Comparison of ENCODE assay signal across 1 cellular context in the genomic region with DNA sequence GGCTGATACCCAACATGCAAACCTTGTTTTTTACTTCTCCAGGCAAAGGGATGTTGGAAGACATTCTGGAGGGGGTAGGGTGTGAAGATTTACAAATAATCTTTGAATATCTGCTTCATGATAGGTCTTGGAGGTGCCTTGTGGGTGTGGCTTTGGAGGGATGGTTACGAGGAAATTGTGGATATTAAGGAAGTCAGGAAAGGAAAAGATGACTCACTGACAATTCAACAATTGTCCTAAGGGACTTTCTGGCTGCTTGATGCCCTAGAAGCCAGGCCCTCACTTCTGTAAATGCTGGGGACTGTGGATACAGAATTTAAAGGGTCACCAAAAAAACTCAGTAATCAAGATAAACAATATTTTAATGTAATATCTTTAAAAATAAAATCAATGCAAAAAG.
TF ChIP-seq lines count a peak whose summit lies in the region.

No MANE protein-coding gene starts in this region.

TF ChIP-seq in WTC11, 78 proteins besides CTCF, POLR2A, EP300 and RAD21:
- TF ChIP-seq, protein P1, sequence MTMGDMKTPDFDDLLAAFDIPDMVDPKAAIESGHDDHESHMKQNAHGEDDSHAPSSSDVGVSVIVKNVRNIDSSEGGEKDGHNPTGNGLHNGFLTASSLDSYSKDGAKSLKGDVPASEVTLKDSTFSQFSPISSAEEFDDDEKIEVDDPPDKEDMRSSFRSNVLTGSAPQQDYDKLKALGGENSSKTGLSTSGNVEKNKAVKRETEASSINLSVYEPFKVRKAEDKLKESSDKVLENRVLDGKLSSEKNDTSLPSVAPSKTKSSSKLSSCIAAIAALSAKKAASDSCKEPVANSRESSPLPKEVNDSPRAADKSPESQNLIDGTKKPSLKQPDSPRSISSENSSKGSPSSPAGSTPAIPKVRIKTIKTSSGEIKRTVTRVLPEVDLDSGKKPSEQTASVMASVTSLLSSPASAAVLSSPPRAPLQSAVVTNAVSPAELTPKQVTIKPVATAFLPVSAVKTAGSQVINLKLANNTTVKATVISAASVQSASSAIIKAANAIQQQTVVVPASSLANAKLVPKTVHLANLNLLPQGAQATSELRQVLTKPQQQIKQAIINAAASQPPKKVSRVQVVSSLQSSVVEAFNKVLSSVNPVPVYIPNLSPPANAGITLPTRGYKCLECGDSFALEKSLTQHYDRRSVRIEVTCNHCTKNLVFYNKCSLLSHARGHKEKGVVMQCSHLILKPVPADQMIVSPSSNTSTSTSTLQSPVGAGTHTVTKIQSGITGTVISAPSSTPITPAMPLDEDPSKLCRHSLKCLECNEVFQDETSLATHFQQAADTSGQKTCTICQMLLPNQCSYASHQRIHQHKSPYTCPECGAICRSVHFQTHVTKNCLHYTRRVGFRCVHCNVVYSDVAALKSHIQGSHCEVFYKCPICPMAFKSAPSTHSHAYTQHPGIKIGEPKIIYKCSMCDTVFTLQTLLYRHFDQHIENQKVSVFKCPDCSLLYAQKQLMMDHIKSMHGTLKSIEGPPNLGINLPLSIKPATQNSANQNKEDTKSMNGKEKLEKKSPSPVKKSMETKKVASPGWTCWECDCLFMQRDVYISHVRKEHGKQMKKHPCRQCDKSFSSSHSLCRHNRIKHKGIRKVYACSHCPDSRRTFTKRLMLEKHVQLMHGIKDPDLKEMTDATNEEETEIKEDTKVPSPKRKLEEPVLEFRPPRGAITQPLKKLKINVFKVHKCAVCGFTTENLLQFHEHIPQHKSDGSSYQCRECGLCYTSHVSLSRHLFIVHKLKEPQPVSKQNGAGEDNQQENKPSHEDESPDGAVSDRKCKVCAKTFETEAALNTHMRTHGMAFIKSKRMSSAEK (CRISPR knock-in tag; IDR thresholded peaks at IDR 0.05; ENCODE audit: borderline replicate concordance) = no peak
- TF ChIP-seq NFATC4 (CRISPR knock-in tag; IDR thresholded peaks at IDR 0.05) (no peak), SMAD4 (CRISPR knock-in tag; IDR thresholded peaks at IDR 0.05) (no peak), KAT7 (CRISPR knock-in tag; IDR thresholded peaks at IDR 0.05; ENCODE audit: borderline replicate concordance) (no peak), NFYB (CRISPR knock-in tag; conservative IDR thresholded peaks at IDR 0.05; ENCODE audit: low read depth) (no peak), HMGA2 (CRISPR knock-in tag; IDR thresholded peaks at IDR 0.05) (no peak)
- TF ChIP-seq, protein P2, sequence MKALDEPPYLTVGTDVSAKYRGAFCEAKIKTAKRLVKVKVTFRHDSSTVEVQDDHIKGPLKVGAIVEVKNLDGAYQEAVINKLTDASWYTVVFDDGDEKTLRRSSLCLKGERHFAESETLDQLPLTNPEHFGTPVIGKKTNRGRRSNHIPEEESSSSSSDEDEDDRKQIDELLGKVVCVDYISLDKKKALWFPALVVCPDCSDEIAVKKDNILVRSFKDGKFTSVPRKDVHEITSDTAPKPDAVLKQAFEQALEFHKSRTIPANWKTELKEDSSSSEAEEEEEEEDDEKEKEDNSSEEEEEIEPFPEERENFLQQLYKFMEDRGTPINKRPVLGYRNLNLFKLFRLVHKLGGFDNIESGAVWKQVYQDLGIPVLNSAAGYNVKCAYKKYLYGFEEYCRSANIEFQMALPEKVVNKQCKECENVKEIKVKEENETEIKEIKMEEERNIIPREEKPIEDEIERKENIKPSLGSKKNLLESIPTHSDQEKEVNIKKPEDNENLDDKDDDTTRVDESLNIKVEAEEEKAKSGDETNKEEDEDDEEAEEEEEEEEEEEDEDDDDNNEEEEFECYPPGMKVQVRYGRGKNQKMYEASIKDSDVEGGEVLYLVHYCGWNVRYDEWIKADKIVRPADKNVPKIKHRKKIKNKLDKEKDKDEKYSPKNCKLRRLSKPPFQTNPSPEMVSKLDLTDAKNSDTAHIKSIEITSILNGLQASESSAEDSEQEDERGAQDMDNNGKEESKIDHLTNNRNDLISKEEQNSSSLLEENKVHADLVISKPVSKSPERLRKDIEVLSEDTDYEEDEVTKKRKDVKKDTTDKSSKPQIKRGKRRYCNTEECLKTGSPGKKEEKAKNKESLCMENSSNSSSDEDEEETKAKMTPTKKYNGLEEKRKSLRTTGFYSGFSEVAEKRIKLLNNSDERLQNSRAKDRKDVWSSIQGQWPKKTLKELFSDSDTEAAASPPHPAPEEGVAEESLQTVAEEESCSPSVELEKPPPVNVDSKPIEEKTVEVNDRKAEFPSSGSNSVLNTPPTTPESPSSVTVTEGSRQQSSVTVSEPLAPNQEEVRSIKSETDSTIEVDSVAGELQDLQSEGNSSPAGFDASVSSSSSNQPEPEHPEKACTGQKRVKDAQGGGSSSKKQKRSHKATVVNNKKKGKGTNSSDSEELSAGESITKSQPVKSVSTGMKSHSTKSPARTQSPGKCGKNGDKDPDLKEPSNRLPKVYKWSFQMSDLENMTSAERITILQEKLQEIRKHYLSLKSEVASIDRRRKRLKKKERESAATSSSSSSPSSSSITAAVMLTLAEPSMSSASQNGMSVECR (CRISPR knock-in tag; IDR thresholded peaks at IDR 0.05; ENCODE audit: borderline replicate concordance) = no peak
- TF ChIP-seq, protein P3, sequence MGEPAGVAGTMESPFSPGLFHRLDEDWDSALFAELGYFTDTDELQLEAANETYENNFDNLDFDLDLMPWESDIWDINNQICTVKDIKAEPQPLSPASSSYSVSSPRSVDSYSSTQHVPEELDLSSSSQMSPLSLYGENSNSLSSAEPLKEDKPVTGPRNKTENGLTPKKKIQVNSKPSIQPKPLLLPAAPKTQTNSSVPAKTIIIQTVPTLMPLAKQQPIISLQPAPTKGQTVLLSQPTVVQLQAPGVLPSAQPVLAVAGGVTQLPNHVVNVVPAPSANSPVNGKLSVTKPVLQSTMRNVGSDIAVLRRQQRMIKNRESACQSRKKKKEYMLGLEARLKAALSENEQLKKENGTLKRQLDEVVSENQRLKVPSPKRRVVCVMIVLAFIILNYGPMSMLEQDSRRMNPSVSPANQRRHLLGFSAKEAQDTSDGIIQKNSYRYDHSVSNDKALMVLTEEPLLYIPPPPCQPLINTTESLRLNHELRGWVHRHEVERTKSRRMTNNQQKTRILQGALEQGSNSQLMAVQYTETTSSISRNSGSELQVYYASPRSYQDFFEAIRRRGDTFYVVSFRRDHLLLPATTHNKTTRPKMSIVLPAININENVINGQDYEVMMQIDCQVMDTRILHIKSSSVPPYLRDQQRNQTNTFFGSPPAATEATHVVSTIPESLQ (CRISPR knock-in tag; IDR thresholded peaks at IDR 0.05) = no peak
- TF ChIP-seq, protein P4, sequence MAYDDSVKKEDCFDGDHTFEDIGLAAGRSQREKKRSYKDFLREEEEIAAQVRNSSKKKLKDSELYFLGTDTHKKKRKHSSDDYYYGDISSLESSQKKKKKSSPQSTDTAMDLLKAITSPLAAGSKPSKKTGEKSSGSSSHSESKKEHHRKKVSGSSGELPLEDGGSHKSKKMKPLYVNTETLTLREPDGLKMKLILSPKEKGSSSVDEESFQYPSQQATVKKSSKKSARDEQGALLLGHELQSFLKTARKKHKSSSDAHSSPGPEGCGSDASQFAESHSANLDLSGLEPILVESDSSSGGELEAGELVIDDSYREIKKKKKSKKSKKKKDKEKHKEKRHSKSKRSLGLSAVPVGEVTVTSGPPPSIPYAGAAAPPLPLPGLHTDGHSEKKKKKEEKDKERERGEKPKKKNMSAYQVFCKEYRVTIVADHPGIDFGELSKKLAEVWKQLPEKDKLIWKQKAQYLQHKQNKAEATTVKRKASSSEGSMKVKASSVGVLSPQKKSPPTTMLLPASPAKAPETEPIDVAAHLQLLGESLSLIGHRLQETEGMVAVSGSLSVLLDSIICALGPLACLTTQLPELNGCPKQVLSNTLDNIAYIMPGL (CRISPR knock-in tag; IDR thresholded peaks at IDR 0.05) = no peak
- TF ChIP-seq, protein P5, sequence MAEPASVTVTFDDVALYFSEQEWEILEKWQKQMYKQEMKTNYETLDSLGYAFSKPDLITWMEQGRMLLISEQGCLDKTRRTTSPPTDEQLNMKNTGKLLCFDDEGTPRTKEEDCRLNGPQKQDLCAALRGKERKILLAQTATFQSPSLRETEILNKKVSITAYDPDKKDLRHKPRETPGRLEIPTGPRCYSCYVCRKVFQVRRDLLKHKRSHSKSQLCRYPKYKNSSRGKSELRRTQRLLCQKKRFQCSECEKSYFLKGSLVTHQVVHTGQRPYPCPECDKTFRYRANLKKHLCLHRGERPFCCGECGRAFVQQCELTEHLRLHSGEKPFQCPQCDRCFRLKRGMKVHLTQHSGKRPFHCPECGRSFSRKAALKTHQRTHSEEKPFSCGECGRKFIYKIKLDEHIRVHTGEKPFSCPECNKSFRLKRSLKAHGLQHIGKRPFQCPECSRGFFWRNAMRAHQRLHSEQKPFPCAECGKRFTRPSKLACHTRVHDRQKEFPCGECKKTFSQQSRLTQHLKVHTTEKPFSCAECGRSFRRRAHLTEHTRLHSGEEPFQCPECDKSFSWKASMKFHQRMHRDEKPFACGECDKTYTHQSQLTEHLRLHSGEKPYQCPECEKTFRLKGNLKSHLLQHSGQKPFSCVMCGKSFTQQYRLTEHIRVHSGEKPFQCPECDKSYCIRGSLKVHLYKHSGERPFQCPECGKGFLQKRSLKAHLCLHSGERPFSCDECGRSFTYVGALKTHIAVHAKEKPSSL (CRISPR knock-in tag; conservative IDR thresholded peaks at IDR 0.05) = no peak
